7 cellular contexts compared by ENCODE assay signal in the genomic region with DNA sequence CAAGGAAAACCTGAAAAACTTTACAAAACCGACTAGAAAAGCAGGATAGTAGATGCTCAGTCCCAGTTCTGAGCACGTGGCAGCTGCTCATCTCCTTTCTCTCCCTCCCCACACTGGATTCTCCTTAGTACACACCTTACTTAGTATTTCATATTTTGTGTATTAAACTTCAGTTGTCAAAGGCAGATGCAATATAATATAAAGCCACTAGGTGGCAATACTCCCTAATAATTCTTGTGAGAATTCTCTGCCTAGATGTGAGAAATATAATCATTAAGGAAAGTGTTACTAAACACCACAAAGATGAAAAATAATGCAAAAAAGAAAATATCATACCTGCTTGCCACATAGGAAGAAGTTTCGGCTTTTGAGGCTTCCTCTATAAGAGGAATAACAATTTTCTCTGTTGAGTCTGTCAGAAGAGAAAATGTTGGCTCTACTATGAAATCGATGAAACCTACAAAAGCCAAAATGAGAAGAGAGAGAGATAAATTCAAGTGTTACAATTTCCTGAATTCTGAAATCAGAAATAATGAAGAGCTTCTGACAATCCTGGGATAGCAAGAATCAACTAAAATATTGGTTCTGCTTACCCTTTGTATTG.
DNase-seq lines count a peak whose midpoint lies in the region; ATAC-seq, FAIRE-seq and TF ChIP-seq lines count a peak whose summit lies in the region.

No MANE protein-coding gene starts in this region.

- H3K36me3 Mint-ChIP-seq in astrocyte (ENCODE audit: low read depth, unreplicated experiment), result no peaks in the 10 kb centered on the region

- no peak for TF ChIP-seq POLR2A in tibial nerve (IDR thresholded peaks at IDR 0.05)

- peak; percentile 75 for ATAC-seq in HG02759 (IDR thresholded peaks at IDR 0.05; ENCODE audit: unreplicated experiment)

- no peaks in the 10 kb centered on the region for H3K27me3 Mint-ChIP-seq in astrocyte (ENCODE audit: low read depth, unreplicated experiment)

- DNase-seq in NCI-H2171 (lab: John Stamatoyannopoulos, UW), result peak; percentile 9
- DNase-seq in astrocyte (ENCODE audit: low read depth), result no peak
- DNase-seq in inferior parietal cortex (ENCODE audit: extremely low spot score), result peak; percentile 94
- DNase-seq in tibial nerve (ENCODE audit: low spot score in 2 of 2), result no peak
- DNase-seq in stimulated activated CD4-positive, alpha-beta T cell treated with anti-CD3 and anti-CD28 coated beads, Interleukin-12 subunit alpha, Interleukin-12 subunit beta, amount 100 ng/mL, for 4 hours, result no peak

- peaks cover 5% of the 10 kb centered on the region for H3K9me3 Mint-ChIP-seq in astrocyte (ENCODE audit: unreplicated experiment)

- H3K4me3 Mint-ChIP-seq in astrocyte (ENCODE audit: unreplicated experiment), result no peak overlapping the region

- TF ChIP-seq CTCF in GM12875 (IDR thresholded peaks at IDR 0.05; ENCODE audit: borderline replicate concordance, insufficient read depth, low read depth, low read length) (0 out of 2 replicates have a peak, but pooled peaks have one; percentile 10), astrocyte (IDR thresholded peaks at IDR 0.05; ENCODE audit: insufficient read depth, low read depth, low read length) (peak; percentile 69), tibial nerve (IDR thresholded peaks at IDR 0.05) (peak; percentile 59 to 79 (median 77))

- TF ChIP-seq EP300 in tibial nerve (IDR thresholded peaks at IDR 0.05), result no peak

- H3K27ac ChIP-seq in astrocyte (ENCODE audit: low read depth, low read length) (no peak overlapping the region), tibial nerve (no peak overlapping the region)

- H3K9ac ChIP-seq in astrocyte (ENCODE audit: low read length), result no peak overlapping the region

- no peaks in the 10 kb centered on the region for H3K79me2 ChIP-seq in astrocyte (ENCODE audit: insufficient read depth, low read length)

- 28 to 30% methylated on average over 4 of the region's 4 CpGs for whole genome bisulfite sequencing in tibial nerve, 2 donors

- peaks cover 3% of the 10 kb centered on the region for H3K4me1 Mint-ChIP-seq in astrocyte (ENCODE audit: low read depth, unreplicated experiment)

- H3K36me3 ChIP-seq in astrocyte (ENCODE audit: insufficient read depth, low read length) (no peaks in the 10 kb centered on the region), tibial nerve (peaks cover 0 to 3% (median 0%) of the 10 kb centered on the region in 3 donors)

- H3K9me3 ChIP-seq in astrocyte (ENCODE audit: insufficient read depth, low read depth, low read length) (no peaks in the 10 kb centered on the region), tibial nerve (peaks cover 0 to 16% (median 0%) of the 10 kb centered on the region in 4 donors)

- H3K27ac Mint-ChIP-seq in astrocyte (ENCODE audit: unreplicated experiment), result no peak overlapping the region

- peak; percentile 9 for FAIRE-seq in astrocyte (lab: Jason Lieb, UNC)

- H3K27me3 ChIP-seq in astrocyte (ENCODE audit: insufficient read depth, low read length) (no peaks in the 10 kb centered on the region), tibial nerve (no peaks in the 10 kb centered on the region)

- no peak overlapping the region for H2AFZ ChIP-seq in astrocyte (ENCODE audit: low read depth, low read length)

- H3K4me1 ChIP-seq in astrocyte (ENCODE audit: insufficient read depth, low read length) (no peaks in the 10 kb centered on the region), tibial nerve (no peaks in the 10 kb centered on the region)

- no peak overlapping the region for H3K4me2 ChIP-seq in astrocyte (ENCODE audit: low read length)

- H3K4me3 ChIP-seq in GM12875 (ENCODE audit: low read depth, low read length) (no peak overlapping the region), astrocyte (ENCODE audit: insufficient read depth, low read depth, low read length) (no peak overlapping the region), tibial nerve (no peak overlapping the region)

- H4K20me1 ChIP-seq in astrocyte (ENCODE audit: insufficient read depth, low read length), result no peaks in the 10 kb centered on the region

Comparison
In these comparisons a context has a peak if more than half of its experiments do, and no peak if none do; other contexts are left out.
1. CTCF ChIP-seq: peak in every context shown above with its lines; median percentile 77 in tibial nerve; 69 in astrocyte; 10 in GM12875.
2. DNase-seq: peak in NCI-H2171 (single experiment) and inferior parietal cortex (single experiment); none in astrocyte (single experiment), tibial nerve (0 of 2) and stimulated activated CD4-positive, alpha-beta T cell treated with anti-CD3 and anti-CD28 coated beads, Interleukin-12 subunit alpha, Interleukin-12 subunit beta, amount 100 ng/mL, for 4 hours (single experiment).